Comparison of ENCODE assay signal across 8 cellular contexts in the genomic region with DNA sequence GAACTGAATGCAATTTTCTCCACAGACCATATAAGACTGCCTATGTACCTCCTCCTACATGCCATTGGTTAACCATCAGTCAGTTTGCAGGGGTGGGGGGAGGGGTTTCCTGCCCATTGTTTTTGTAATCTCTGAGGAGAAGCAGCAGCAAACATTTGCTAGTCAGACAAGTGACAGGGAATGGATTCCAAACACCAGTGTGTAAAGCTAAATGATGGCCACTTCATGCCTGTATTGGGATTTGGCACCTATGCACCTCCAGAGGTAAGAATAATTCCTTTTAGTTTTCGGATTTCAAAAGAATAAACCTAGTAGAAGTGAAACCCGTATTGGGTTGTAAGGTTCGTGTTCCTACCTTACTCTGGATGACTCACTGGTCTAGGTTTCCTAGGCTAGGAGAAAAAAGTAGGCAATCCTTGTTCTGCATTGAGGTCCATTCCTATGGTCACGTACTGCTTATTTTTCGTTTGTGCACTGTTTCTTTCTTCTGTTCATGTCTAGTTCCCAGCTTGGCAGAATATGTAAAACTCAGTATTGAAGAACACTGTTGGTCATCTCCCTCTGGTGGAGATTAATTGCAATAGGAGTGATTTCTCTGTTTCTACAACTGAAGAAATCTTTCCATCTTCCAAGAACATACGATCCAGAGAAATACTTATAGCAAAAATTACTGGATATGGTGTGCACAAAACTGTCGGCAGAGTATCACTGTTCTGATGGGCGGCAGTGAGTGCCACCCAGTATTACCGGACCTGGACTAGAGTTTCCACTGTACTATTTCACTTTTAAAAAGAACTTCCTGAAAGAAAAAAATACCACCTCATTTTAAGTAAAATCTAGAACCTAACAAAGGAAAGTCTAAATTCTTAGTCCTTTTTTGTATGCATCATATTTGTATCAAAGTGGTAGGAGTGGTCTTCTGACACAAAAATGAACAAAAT. TPM values are rescaled to one million over a fixed set of nuclear protein-coding genes. Genes with fewer than 3 reads are reported as not detected.
A peak's percentile ranks its signal among the peaks of the same experiment; 100 is the strongest.
DNase-seq lines count a peak whose midpoint lies in the region; ATAC-seq, FAIRE-seq and TF ChIP-seq lines count a peak whose summit lies in the region.

A gene (plus strand): TSS at position 150 of the 941 bp plus-strand sequence. CDS start 31 bp downstream, at position 181.

- H3K4me2 ChIP-seq in Karpas-422 (ENCODE audit: low read depth, low read length, poor library complexity, severe bottlenecking), result no peak within 1 kb of the TSS
- no peak within 1 kb of the TSS for H3K4me2 ChIP-seq in neural cell (ENCODE audit: low read length)

- CTCF ChIA-PET in activated CD4-positive, alpha-beta memory T cell treated with anti-CD3 and anti-CD28 coated beads for 36 hours (lab: Charles Lee), result interaction anchor here (0.6 to 3.5 kb wide), 5 partner anchors 88 to 338 kb away, joined by 3 to 17 read pairs (median 3); no protein-coding TSS in a partner anchor

- H3K79me2 ChIP-seq in Karpas-422 (ENCODE audit: low read length) (no peaks in the 10 kb centered on the region), neural cell (replicated peaks; ENCODE audit: insufficient read depth, low read length) (no peaks in the 10 kb centered on the region)

- H3K4me1 Mint-ChIP-seq in activated CD4-positive, alpha-beta memory T cell treated with anti-CD3 and anti-CD28 coated beads for 36 hours (ENCODE audit: low read depth), result peaks cover 11% of the 10 kb centered on the region

- ATAC-seq in GM19035 (IDR thresholded peaks at IDR 0.05; ENCODE audit: unreplicated experiment), result no peak

- peaks cover 8% of the 10 kb centered on the region for H3K9me3 Mint-ChIP-seq in activated CD4-positive, alpha-beta memory T cell treated with anti-CD3 and anti-CD28 coated beads for 36 hours

- no peaks in the 10 kb centered on the region for H3F3A ChIP-seq in neural cell (ENCODE audit: insufficient read depth, low read length, poor library complexity, severe bottlenecking)

- no peak within 1 kb of the TSS for H3K27ac ChIP-seq in Karpas-422 (ENCODE audit: low read length)
- no peak within 1 kb of the TSS for H3K27ac ChIP-seq in neural cell (ENCODE audit: low read length)

- intact Hi-C loops in activated CD4-positive, alpha-beta memory T cell treated with anti-CD3 and anti-CD28 coated beads for 36 hours (cut with micrococcal nuclease), result loop anchor here (2.0 to 5.0 kb wide), 3 partner anchors 188 to 288 kb away; no protein-coding TSS in a partner anchor

- H3K9me2 ChIP-seq in Karpas-422 (replicated peaks; ENCODE audit: insufficient read depth, low read length) (no peaks in the 10 kb centered on the region), neural cell (ENCODE audit: insufficient read depth, low read length) (no peaks in the 10 kb centered on the region)

- POLR2A ChIA-PET in activated CD4-positive, alpha-beta memory T cell treated with anti-CD3 and anti-CD28 coated beads for 36 hours (lab: Charles Lee), result no interaction called here

- H3K27ac Mint-ChIP-seq in activated CD4-positive, alpha-beta memory T cell treated with anti-CD3 and anti-CD28 coated beads for 36 hours, result no peak within 1 kb of the TSS

- H3K4me1 ChIP-seq in Karpas-422 (ENCODE audit: low read length), result no peaks in the 10 kb centered on the region

- peak within 1 kb of the TSS; percentile 47 for H3K4me3 Mint-ChIP-seq in activated CD4-positive, alpha-beta memory T cell treated with anti-CD3 and anti-CD28 coated beads for 36 hours

- no peaks in the 10 kb centered on the region for H3K9me3 ChIP-seq in Karpas-422 (ENCODE audit: low read length)
- H3K9me3 ChIP-seq in neural cell (ENCODE audit: low read length), result no peaks in the 10 kb centered on the region

- H3K4me3 ChIP-seq in Karpas-422 (ENCODE audit: low read length) (no peak within 1 kb of the TSS), foreskin fibroblast (ENCODE audit: low read depth in 1 of 2, low read length in 2 of 2) (peak within 1 kb of the TSS; percentile 32 to 57), neural cell (ENCODE audit: low read length) (no peak within 1 kb of the TSS)

- H3K27me3 ChIP-seq in Karpas-422 (ENCODE audit: low read length) (no peaks in the 10 kb centered on the region), neural cell (ENCODE audit: insufficient read depth, low read depth, low read length) (no peaks in the 10 kb centered on the region)

- no peak within 1 kb of the TSS for H3K9ac ChIP-seq in Karpas-422 (ENCODE audit: low read length)
- no peak within 1 kb of the TSS for H3K9ac ChIP-seq in neural cell (ENCODE audit: low read length)

- peaks cover 13% of the 10 kb centered on the region for H3K27me3 Mint-ChIP-seq in activated CD4-positive, alpha-beta memory T cell treated with anti-CD3 and anti-CD28 coated beads for 36 hours

- DNase-seq in DMS53 (lab: John Stamatoyannopoulos, UW), result peak; percentile 69
- peak; percentile 58 for DNase-seq in Karpas-422
- DNase-seq in activated CD4-positive, alpha-beta memory T cell treated with anti-CD3 and anti-CD28 coated beads for 36 hours, result no peak
- DNase-seq in foreskin fibroblast, result peak; percentile 17 to 66
- no peak for DNase-seq in activated effector memory CD4-positive, alpha-beta T cell treated with Interleukin-2 at 50 U/mL for 16 hours
- DNase-seq in GM19239 (ENCODE audit: insufficient read length, low spot score), result no peak

- peaks cover 4% of the 10 kb centered on the region for H3K36me3 Mint-ChIP-seq in activated CD4-positive, alpha-beta memory T cell treated with anti-CD3 and anti-CD28 coated beads for 36 hours

- H2AFZ ChIP-seq in Karpas-422 (ENCODE audit: low read length), result no peak within 1 kb of the TSS
- H2AFZ ChIP-seq in neural cell (ENCODE audit: low read depth, low read length), result no peak within 1 kb of the TSS

- TF ChIP-seq EP300 in neural cell (conservative IDR thresholded peaks at IDR 0.05; ENCODE audit: poor library complexity, severe bottlenecking), result no peak

- H4K20me1 ChIP-seq in Karpas-422 (ENCODE audit: insufficient read depth, low read depth, low read length) (no peaks in the 10 kb centered on the region), neural cell (ENCODE audit: insufficient read depth) (no peaks in the 10 kb centered on the region)

- TF ChIP-seq RAD21 in neural cell (conservative IDR thresholded peaks at IDR 0.05), result peak; percentile 53

- FAIRE-seq in GM19239 (lab: Jason Lieb, UNC), result no peak

- no peaks in the 10 kb centered on the region for H3K36me3 ChIP-seq in Karpas-422 (ENCODE audit: insufficient read depth, low read length)
- no peaks in the 10 kb centered on the region for H3K36me3 ChIP-seq in neural cell (ENCODE audit: insufficient read depth, low read length)

- TF ChIP-seq CTCF in foreskin fibroblast (IDR thresholded peaks at IDR 0.05; ENCODE audit: low read depth, low read length), result peak; percentile 62
- peak; percentile 60 for TF ChIP-seq CTCF in neural cell (IDR thresholded peaks at IDR 0.05; ENCODE audit: poor library complexity, severe bottlenecking)

TF ChIP-seq in neural cell, 6 proteins besides CTCF, POLR2A, EP300 and RAD21:
- TF ChIP-seq SMC3 (conservative IDR thresholded peaks at IDR 0.05; ENCODE audit: poor library complexity) (peak; percentile 64), MXI1 (conservative IDR thresholded peaks at IDR 0.05; ENCODE audit: poor library complexity, severe bottlenecking) (no peak), EZH2 (IDR thresholded peaks at IDR 0.05; ENCODE audit: borderline replicate concordance, insufficient read depth, low read length, poor library complexity, severe bottlenecking) (no peak)

RNA-seq across cellular contexts. Expression of the gene that starts here (rescaled TPM):
- total RNA-seq in Karpas-422 (2014; rRNA removed; shearing (Covaris generic); ENCODE audit: low replicate concordance), result not detected in 2 replicates
- total RNA-seq in activated CD4-positive, alpha-beta memory T cell treated with anti-CD3 and anti-CD28 coated beads for 36 hours, result under 1 TPM; 0.33 to 0.70 TPM
- 1.7 and 2.7 TPM in 2 replicates for polyA plus RNA-seq in neural cell
- polyA minus RNA-seq in neural cell, result 0.81 TPM in 1 of 2 replicates, not detected in the other

Comparison
In these comparisons a context has a peak if more than half of its experiments do, and no peak if none do; other contexts are left out.
1. Peak in DNase-seq in Karpas-422; RNA of the gene not detected or under 1 TPM.
2. DNase-seq: peak in DMS53 (single experiment) and foreskin fibroblast (2 of 2); none in activated CD4-positive, alpha-beta memory T cell treated with anti-CD3 and anti-CD28 coated beads for 36 hours (single experiment), activated effector memory CD4-positive, alpha-beta T cell treated with Interleukin-2 at 50 U/mL for 16 hours (single experiment) and GM19239 (single experiment).
3. H3K4me3 ChIP-seq: peak in foreskin fibroblast (2 of 2); none in Karpas-422 (single experiment) and neural cell (single experiment).